12 cellular contexts compared by ENCODE assay signal in the genomic region with DNA sequence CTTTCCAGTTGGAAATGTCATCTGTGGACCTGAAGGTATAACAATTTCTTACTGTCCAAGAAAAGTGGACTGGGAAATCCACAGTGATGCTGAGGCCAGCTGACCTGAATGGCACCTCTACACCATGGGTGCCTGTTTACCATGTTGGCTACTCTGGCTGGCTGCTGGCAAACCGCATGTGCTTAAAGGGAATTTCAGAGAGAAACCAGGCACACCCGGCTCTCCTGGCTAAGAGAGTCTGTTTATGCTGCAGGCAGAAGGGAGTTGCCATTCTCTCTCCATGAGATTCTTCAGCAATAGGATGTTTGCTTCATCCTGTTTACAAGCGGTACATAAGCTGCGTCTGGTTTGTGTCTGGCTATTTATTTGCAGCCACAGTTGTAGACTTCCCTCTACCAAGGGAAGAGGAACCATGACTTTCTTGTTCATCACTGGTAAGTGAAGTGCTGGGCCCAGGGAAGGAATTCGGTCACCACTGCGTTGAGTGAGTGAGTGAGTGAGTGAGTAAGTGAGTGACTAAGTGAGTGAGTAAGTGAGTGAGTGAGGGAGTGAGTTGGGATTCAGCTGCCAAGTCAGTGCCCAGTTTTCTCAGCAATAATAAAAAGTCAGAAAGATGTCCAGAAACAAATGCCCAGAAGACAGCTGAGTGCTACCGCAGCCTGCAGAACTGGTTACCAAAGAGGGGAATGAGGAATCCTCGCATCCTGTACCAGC.
DNase-seq lines count a peak whose midpoint lies in the region; ATAC-seq, FAIRE-seq and TF ChIP-seq lines count a peak whose summit lies in the region.
"Had no signal": no experiment of that assay in that cellular context is flagged by ENCODE, and none has a peak within 500 bp of the region (broad histone marks: within the 10 kb centered on the region; RNA-seq: fewer than 3 reads in every experiment).

No MANE protein-coding gene starts in this region.

- no peaks in the 10 kb centered on the region for H3K79me2 ChIP-seq in mammary epithelial cell (ENCODE audit: insufficient read depth, low read length)

- no peaks in the 10 kb centered on the region for H4K20me1 ChIP-seq in mammary epithelial cell (ENCODE audit: insufficient read depth, low read length)

- H3K4me1 ChIP-seq in mammary epithelial cell (ENCODE audit: insufficient read depth, low read length) (no peaks in the 10 kb centered on the region), stomach smooth muscle (ENCODE audit: control insufficient read depth, insufficient read depth, low read length) (peaks cover 3% of the 10 kb centered on the region)

- H3K27ac ChIP-seq in mammary epithelial cell (ENCODE audit: insufficient read depth, low read depth, low read length) (no peak overlapping the region), stomach smooth muscle (ENCODE audit: low read length) (peak overlapping the region; percentile 31)
- H3K27ac ChIP-seq: VCaP had no signal

- H3K9me3 ChIP-seq in mammary epithelial cell (replicated peaks; ENCODE audit: insufficient read depth, low read length), result no peaks in the 10 kb centered on the region
- no peaks in the 10 kb centered on the region for H3K9me3 ChIP-seq in stomach smooth muscle (ENCODE audit: control insufficient read depth in 2 of 2, low read length in 2 of 2)

- WGBS in mammary epithelial cell (ENCODE audit: low coverage, missing lambda C conversion rate), result 86% methylated on average over 8 of the region's 8 CpGs

- no TSS peak for BruUV-seq in mammary epithelial cell (replicated peaks; lab: Mats Ljungman, UMichigan)

- no peak overlapping the region for H3K4me3 ChIP-seq in mammary epithelial cell (replicated peaks in 1 of 3; ENCODE audit: insufficient read depth in 1 of 3, low read depth in 2 of 3, low read length in 3 of 3)
- no peak overlapping the region for H3K4me3 ChIP-seq in stomach smooth muscle (ENCODE audit: low read length in 2 of 2)

- in situ Hi-C loops in mammary epithelial cell (cut with MboI; ENCODE audit: low sequenced_read_pairs in 2 of 2), result no loop called here

- H2AFZ ChIP-seq in mammary epithelial cell (ENCODE audit: low read depth, low read length), result no peak overlapping the region

- FAIRE-seq in frontal cortex (lab: Jason Lieb, UNC), result no peak
- FAIRE-seq: GM12891 had no signal

- H3K27me3 ChIP-seq in mammary epithelial cell (ENCODE audit: insufficient read depth, low read length) (peaks cover 9% of the 10 kb centered on the region), stomach smooth muscle (ENCODE audit: control insufficient read depth in 1 of 2, insufficient read depth in 2 of 2, low read length in 2 of 2) (no peaks in the 10 kb centered on the region)

- ATAC-seq in left colon, result peak; percentile 3
- no peak for ATAC-seq in GM21717 (IDR thresholded peaks at IDR 0.05; ENCODE audit: unreplicated experiment)

- DNase-seq in MV-4-11 (lab: John Stamatoyannopoulos, UW), result peak; percentile 23
- DNase-seq in mammary epithelial cell, result peak; percentile 50
- DNase-seq in left colon, result no peak
- no peak for DNase-seq in frontal cortex (ENCODE audit: low spot score in 2 of 2)
- no peak for DNase-seq in activated CD4-positive, alpha-beta T cell treated with anti-CD3 and anti-CD28 coated beads for 4 hours
- DNase-seq in NCI-H146 (lab: John Stamatoyannopoulos, UW), result no peak
- DNase-seq: activated naive CD4-positive, alpha-beta T cell treated with anti-CD3 and anti-CD28 coated beads for 36 hours; glutamatergic neuron had no signal

- CTCF ChIA-PET in mammary epithelial cell (lab: Charles Lee; ENCODE audit: low non-redundant PET), result no interaction called here

- intact Hi-C loops in mammary epithelial cell (cut with micrococcal nuclease) (loop anchor here (5.0 kb wide), 1 partner anchor 141 kb away; no protein-coding TSS in a partner anchor), left colon (cut with DNase I, micrococcal nuclease) (no loop called here)

- dilution Hi-C loops in mammary epithelial cell (cut with HindIII; ENCODE audit: low sequenced_read_pairs), result no loop called here

- H3K36me3 ChIP-seq in mammary epithelial cell (ENCODE audit: insufficient read depth, low read length) (no peaks in the 10 kb centered on the region), stomach smooth muscle (ENCODE audit: control insufficient read depth in 2 of 2, insufficient read depth in 2 of 2, low read length in 2 of 2) (no peaks in the 10 kb centered on the region)

- no peak overlapping the region for H3K4me2 ChIP-seq in mammary epithelial cell (ENCODE audit: insufficient read depth, low read depth, low read length)

- H3K9ac ChIP-seq in mammary epithelial cell (ENCODE audit: insufficient read depth, low read length) (no peak overlapping the region), stomach smooth muscle (ENCODE audit: low read length in 2 of 2) (no peak overlapping the region)

- no peak for TF ChIP-seq CTCF in mammary epithelial cell (conservative IDR thresholded peaks at IDR 0.05 in 1 of 2, IDR thresholded peaks at IDR 0.05 in 1 of 2; ENCODE audit: extremely low read depth in 1 of 2, insufficient read depth in 1 of 2, low read depth in 1 of 2, low read length in 2 of 2)

Comparison
In these comparisons a context has a peak if more than half of its experiments do, and no peak if none do; other contexts are left out.
1. DNase-seq: peak in MV-4-11 (single experiment) and mammary epithelial cell (single experiment); none in left colon (0 of 2), frontal cortex (0 of 2), activated CD4-positive, alpha-beta T cell treated with anti-CD3 and anti-CD28 coated beads for 4 hours (0 of 2) and NCI-H146 (single experiment).